ENCODE assay signal across 16 cellular contexts in the genomic region with DNA sequence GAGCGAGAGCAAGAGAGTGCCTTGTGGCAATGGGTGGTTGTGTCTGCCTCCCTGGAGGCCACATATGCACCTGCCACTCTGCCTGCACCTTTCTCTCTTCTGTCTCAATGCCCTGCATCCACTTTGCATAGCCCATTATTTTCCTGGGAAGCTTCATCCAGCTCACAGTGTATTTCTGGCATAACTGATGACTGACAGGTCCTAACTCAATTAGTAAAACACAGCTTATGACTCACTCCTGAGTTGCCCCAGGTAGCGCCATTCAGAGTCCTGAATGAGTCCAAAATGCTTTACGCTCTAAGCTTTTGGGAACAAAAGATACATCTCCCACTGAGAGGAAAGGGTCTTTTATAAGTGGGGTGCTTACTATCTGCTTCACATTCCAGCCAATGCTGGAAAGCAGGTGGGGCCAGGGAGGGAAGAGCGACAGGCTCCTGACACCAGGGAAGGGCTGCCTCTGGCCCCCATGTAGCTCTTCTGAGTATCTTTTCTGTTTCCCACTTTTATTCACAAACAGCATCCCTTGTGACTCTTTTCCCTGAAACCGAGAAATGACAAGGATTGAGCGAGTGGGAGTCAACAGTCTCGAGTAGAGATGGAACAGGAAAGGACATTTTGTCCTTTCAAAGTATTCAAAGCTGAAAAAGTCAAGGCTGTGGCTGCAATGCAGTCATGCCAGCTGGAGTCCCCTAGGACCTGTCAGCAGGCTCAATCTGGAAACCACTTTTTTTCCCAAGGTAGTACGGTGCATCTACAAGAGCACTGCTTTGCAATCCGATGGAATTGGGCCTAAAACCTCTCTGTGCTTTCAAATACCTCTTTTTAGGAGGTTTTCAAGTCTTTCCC.
DNase-seq lines count a peak whose midpoint lies in the region; ATAC-seq and TF ChIP-seq lines count a peak whose summit lies in the region.
"Had no signal": no experiment of that assay in that cellular context is flagged by ENCODE, and none has a peak within 500 bp of the region (broad histone marks: within the 10 kb centered on the region; RNA-seq: fewer than 3 reads in every experiment).

No MANE protein-coding gene starts in this region.

- no peaks in the 10 kb centered on the region for H3K9me3 ChIP-seq in mammary epithelial cell (replicated peaks; ENCODE audit: insufficient read depth, low read length)
- no peaks in the 10 kb centered on the region for H3K9me3 ChIP-seq in Caco-2
- H3K9me3 ChIP-seq: HAP-1 had no signal

- TF ChIP-seq CTCF in mammary epithelial cell (conservative IDR thresholded peaks at IDR 0.05 in 1 of 2, IDR thresholded peaks at IDR 0.05 in 1 of 2; ENCODE audit: extremely low read depth in 1 of 2, insufficient read depth in 1 of 2, low read depth in 1 of 2, low read length in 2 of 2) (no peak), Caco-2 (IDR thresholded peaks at IDR 0.05; ENCODE audit: insufficient read depth in 1 of 2, low read depth in 1 of 2, low read length in 1 of 2, severe bottlenecking in 1 of 2, unreplicated experiment in 1 of 2) (no peak)

- 60% methylated on average over 9 of the region's 9 CpGs for WGBS in mammary epithelial cell (ENCODE audit: low coverage, missing lambda C conversion rate)

- H3K4me2 ChIP-seq in mammary epithelial cell (ENCODE audit: insufficient read depth, low read depth, low read length), result no peak overlapping the region

- H4K20me1 ChIP-seq in mammary epithelial cell (ENCODE audit: insufficient read depth, low read length), result no peaks in the 10 kb centered on the region

- POLR2A ChIA-PET in Caco-2 (lab: Charles Lee), result no interaction called here

- no peak for ATAC-seq in stimulated activated naive CD8-positive, alpha-beta T cell treated with anti-CD3 and anti-CD28 coated beads, Interleukin-15, Interleukin-2, amounts not matched to agents 100 U/mL and 50 U/mL, for 24 hours
- ATAC-seq: esophagus mucosa had no signal

- no peak overlapping the region for H3K4me3 Mint-ChIP-seq in Caco-2 (ENCODE audit: unreplicated experiment)
- H3K4me3 Mint-ChIP-seq: activated naive CD4-positive, alpha-beta T cell treated with anti-CD3 and anti-CD28 coated beads, Interleukin-2, amount 10 ng/mL, durations not matched to agents 7 days and 5 days; dendritic cell treated with granulocyte-macrophage colony-stimulating factor and Interleukin-4, amounts not matched to agents 40 ng/mL and 50 ng/mL, for 4 days; stimulated activated naive CD8-positive, alpha-beta T cell treated with anti-CD3 and anti-CD28 coated beads, Interleukin-15, Interleukin-2, amounts not matched to agents 100 ng/mL and 50 ng/mL, for 24 hours had no signal

- no peak overlapping the region for H3K27ac Mint-ChIP-seq in Caco-2 (ENCODE audit: unreplicated experiment)
- H3K27ac Mint-ChIP-seq: activated naive CD4-positive, alpha-beta T cell treated with anti-CD3 and anti-CD28 coated beads, Interleukin-2, amount 10 ng/mL, durations not matched to agents 7 days and 5 days; dendritic cell treated with granulocyte-macrophage colony-stimulating factor and Interleukin-4, amounts not matched to agents 40 ng/mL and 50 ng/mL, for 4 days; stimulated activated naive CD8-positive, alpha-beta T cell treated with anti-CD3 and anti-CD28 coated beads, Interleukin-15, Interleukin-2, amounts not matched to agents 100 ng/mL and 50 ng/mL, for 24 hours had no signal

- H3K36me3 ChIP-seq in mammary epithelial cell (ENCODE audit: insufficient read depth, low read length) (no peaks in the 10 kb centered on the region), Caco-2 (ENCODE audit: control insufficient read depth, insufficient read depth, low read length) (no peaks in the 10 kb centered on the region)
- H3K36me3 ChIP-seq: HAP-1 had no signal

- H3K9ac ChIP-seq in mammary epithelial cell (ENCODE audit: insufficient read depth, low read length), result no peak overlapping the region

- dilution Hi-C loops in mammary epithelial cell (cut with HindIII; ENCODE audit: low sequenced_read_pairs), result no loop called here

- H3K36me3 Mint-ChIP-seq in Caco-2 (ENCODE audit: insufficient read depth, unreplicated experiment), result no peaks in the 10 kb centered on the region
- H3K36me3 Mint-ChIP-seq: activated naive CD4-positive, alpha-beta T cell treated with anti-CD3 and anti-CD28 coated beads, Interleukin-2, amount 10 ng/mL, durations not matched to agents 7 days and 5 days had no signal

- H3K27ac ChIP-seq in mammary epithelial cell (ENCODE audit: insufficient read depth, low read depth, low read length), result no peak overlapping the region

- H3K27me3 ChIP-seq in mammary epithelial cell (ENCODE audit: insufficient read depth, low read length) (no peaks in the 10 kb centered on the region), Caco-2 (replicated peaks; ENCODE audit: control insufficient read depth, insufficient read depth, low read length) (no peaks in the 10 kb centered on the region; the same call in 1 of the 2 replicates)

- no peak overlapping the region for H3K4me3 ChIP-seq in mammary epithelial cell (replicated peaks in 1 of 3; ENCODE audit: insufficient read depth in 1 of 3, low read depth in 2 of 3, low read length in 3 of 3)
- H3K4me3 ChIP-seq in Caco-2 (ENCODE audit: low read depth, low read length), result no peak overlapping the region
- H3K4me3 ChIP-seq: HAP-1 had no signal

- no peaks in the 10 kb centered on the region for H3K9me3 Mint-ChIP-seq in Caco-2 (ENCODE audit: unreplicated experiment)
- H3K9me3 Mint-ChIP-seq: activated naive CD4-positive, alpha-beta T cell treated with anti-CD3 and anti-CD28 coated beads, Interleukin-2, amount 10 ng/mL, durations not matched to agents 7 days and 5 days; dendritic cell treated with granulocyte-macrophage colony-stimulating factor and Interleukin-4, amounts not matched to agents 40 ng/mL and 50 ng/mL, for 4 days had no signal

- BruUV-seq in mammary epithelial cell (replicated peaks; lab: Mats Ljungman, UMichigan) (no TSS peak), Caco-2 (replicated peaks; lab: Mats Ljungman, UMichigan) (no TSS peak)

- no peak for TF ChIP-seq POLR2A in erythroblast (IDR thresholded peaks at IDR 0.05; ENCODE audit: low read length)

- in situ Hi-C loops in mammary epithelial cell (cut with MboI; ENCODE audit: low sequenced_read_pairs in 2 of 2), result no loop called here

- peaks cover 7% of the 10 kb centered on the region for H3K27me3 Mint-ChIP-seq in Caco-2 (ENCODE audit: insufficient read depth, unreplicated experiment)

- no peak overlapping the region for H2AFZ ChIP-seq in mammary epithelial cell (ENCODE audit: low read depth, low read length)

- H3K79me2 ChIP-seq in mammary epithelial cell (ENCODE audit: insufficient read depth, low read length), result no peaks in the 10 kb centered on the region

- DNase-seq in D341Med (ENCODE audit: low spot score) (peak; percentile 1), NCI-H128 (lab: John Stamatoyannopoulos, UW; ENCODE audit: unreplicated experiment) (peak; percentile 62), mammary epithelial cell (peak; percentile 30), mucosa of gallbladder (ENCODE audit: low spot score) (peak; percentile 8), Caco-2 (no peak), erythroblast (lab: John Stamatoyannopoulos, UW) (no peak)
- no peak for DNase-seq in stimulated activated naive CD8-positive, alpha-beta T cell treated with anti-CD3 and anti-CD28 coated beads, Interleukin-15, Interleukin-2, amounts not matched to agents 100 U/mL and 50 U/mL, for 24 hours
- DNase-seq: activated CD4-positive, alpha-beta T cell treated with anti-CD3 and anti-CD28 coated beads, Interleukin-2, amount 50 U/mL, for 1 hour; activated naive CD4-positive, alpha-beta T cell treated with anti-CD3 and anti-CD28 coated beads, Interleukin-2, amount 10 ng/mL, durations not matched to agents 7 days and 5 days; islet precursor cell; midbrain; NCI-H526 treated with DMSO at 0.1 percent for 48 hours had no signal

- H3K4me1 ChIP-seq in mammary epithelial cell (ENCODE audit: insufficient read depth, low read length), result peaks cover 5% of the 10 kb centered on the region
- peaks cover 5% of the 10 kb centered on the region for H3K4me1 ChIP-seq in Caco-2
- H3K4me1 ChIP-seq: HAP-1 had no signal

- peaks cover 7% of the 10 kb centered on the region for H3K4me1 Mint-ChIP-seq in Caco-2 (ENCODE audit: low read depth, unreplicated experiment)
- H3K4me1 Mint-ChIP-seq: activated naive CD4-positive, alpha-beta T cell treated with anti-CD3 and anti-CD28 coated beads, Interleukin-2, amount 10 ng/mL, durations not matched to agents 7 days and 5 days had no signal

- intact Hi-C loops in mammary epithelial cell (cut with micrococcal nuclease), result no loop called here
- intact Hi-C loops in Caco-2 (cut with micrococcal nuclease; ENCODE audit: unreplicated experiment), result no loop called here

- CTCF ChIA-PET in mammary epithelial cell (lab: Charles Lee; ENCODE audit: low non-redundant PET), result no interaction called here
- CTCF ChIA-PET in Caco-2 (lab: Charles Lee), result interaction anchor here (0.6 kb wide), 1 partner anchor 529 kb away, joined by 3 read pairs; no protein-coding TSS in a partner anchor

Comparison
In these comparisons a context has a peak if more than half of its experiments do, and no peak if none do; other contexts are left out.
1. DNase-seq: peak in D341Med (single experiment), NCI-H128 (single experiment), mammary epithelial cell (single experiment) and mucosa of gallbladder (single experiment); none in Caco-2 (0 of 2), erythroblast (0 of 2) and stimulated activated naive CD8-positive, alpha-beta T cell treated with anti-CD3 and anti-CD28 coated beads, Interleukin-15, Interleukin-2, amounts not matched to agents 100 U/mL and 50 U/mL, for 24 hours (single experiment).